Comparison of ENCODE assay signal across 9 cellular contexts in genomic region chr19:12872941-12873890, GRCh38. TPM values are rescaled to one million over a fixed set of nuclear protein-coding genes. Genes with fewer than 3 reads are reported as not detected.
DNase-seq lines count a peak whose midpoint lies in the region; ATAC-seq and TF ChIP-seq lines count a peak whose summit lies in the region.
"Had no signal": no experiment of that assay in that cellular context is flagged by ENCODE, and none has a peak within 500 bp of the region (broad histone marks: within the 10 kb centered on the region; RNA-seq: fewer than 3 reads in every experiment).

No MANE protein-coding gene starts in this region.

- CTCF ChIA-PET in AG04449 (lab: Yijun Ruan, JAX): interaction anchor here (0.7 to 1.8 kb wide), 6 partner anchors 10 to 116 kb away, joined by 3 to 14 read pairs (median 5); no protein-coding TSS in a partner anchor
- CTCF ChIA-PET in HCT116 (lab: Charles Lee): no interaction called here
- CTCF ChIA-PET in WTC11 (lab: Charles Lee): interaction anchor here (0.5 to 2.4 kb wide), 27 partner anchors 8 to 323 kb away, joined by 3 to 49 read pairs (median 5); partner anchors contain the start of genes BEST2, GCDH, JUNB and SYCE2

- no peak overlapping the region for H3K27ac ChIP-seq in HCT116 (ENCODE audit: low read depth, low read length)
- H3K27ac ChIP-seq: thoracic aorta had no signal

- H3K4me3 ChIP-seq in AG04449 (ENCODE audit: low read depth, low read length) (peak overlapping the region; percentile 23), HCT116 (replicated peaks in 1 of 2; ENCODE audit: low read depth in 1 of 2, low read length in 2 of 2) (no peak overlapping the region)
- H3K4me3 ChIP-seq: thoracic aorta had no signal

- intact Hi-C loops in HCT116 (cut with micrococcal nuclease): no loop called here

- H3K4me3 Mint-ChIP-seq in WTC11 (peak overlapping the region; percentile 67), nephron progenitor cell (no peak overlapping the region)

- no TSS peak for BruUV-seq in HCT116 (replicated peaks; lab: Mats Ljungman, UMichigan)

- TF ChIP-seq RAD21 in HCT116 (IDR thresholded peaks at IDR 0.05; ENCODE audit: low read depth): no peak

- H3K36me3 Mint-ChIP-seq in WTC11: peaks cover 50% of the 10 kb centered on the region
- H3K36me3 Mint-ChIP-seq in nephron progenitor cell (ENCODE audit: low read depth): peaks cover 41% of the 10 kb centered on the region

- no peak overlapping the region for H3K9ac ChIP-seq in HCT116 (ENCODE audit: low read length)

- peaks cover 30% of the 10 kb centered on the region for H3K27me3 Mint-ChIP-seq in WTC11 (ENCODE audit: low read depth)
- peaks cover 13% of the 10 kb centered on the region for H3K27me3 Mint-ChIP-seq in nephron progenitor cell (ENCODE audit: low read depth, poor library complexity)

- RAD21 ChIA-PET in HCT116 (lab: Charles Lee; ENCODE audit: low non-redundant PET in 1 of 2, low total read pairs in 2 of 2, uncharacterized antibody in 2 of 2, unreplicated experiment in 2 of 2): interaction anchor here in 1 of 2 experiments (0.6 kb wide), 1 partner anchor 107 kb away, joined by 3 read pairs; no protein-coding TSS in a partner anchor

- peaks cover under 1 to 8% of the 10 kb centered on the region in 2 experiments; a peak in 2 of 4 replicates for H3K36me3 ChIP-seq in HCT116 (ENCODE audit: control insufficient read depth in 1 of 2, insufficient read depth in 2 of 2, low read length in 2 of 2)

- H3K9me3 ChIP-seq in HCT116 (ENCODE audit: control insufficient read depth in 1 of 2, insufficient read depth in 1 of 2, low read depth in 1 of 2, low read length in 2 of 2): no peaks in the 10 kb centered on the region; a peak in 1 of 4 replicates
- H3K9me3 ChIP-seq: thoracic aorta had no signal

- ATAC-seq in HCT116 (peak; percentile 70), WTC11 (peak; percentile 86), GM21381 (IDR thresholded peaks at IDR 0.05; ENCODE audit: unreplicated experiment) (no peak), HG03342 (IDR thresholded peaks at IDR 0.05; ENCODE audit: unreplicated experiment) (no peak)

- no peak for TF ChIP-seq CTCF in AG04449 (IDR thresholded peaks at IDR 0.05; ENCODE audit: insufficient read depth, low read length, missing control alignments)
- TF ChIP-seq CTCF in HCT116 (IDR thresholded peaks at IDR 0.05 in 2 of 3, conservative IDR thresholded peaks at IDR 0.05 in 1 of 3; ENCODE audit: borderline replicate concordance in 1 of 3, insufficient read depth in 1 of 3, low read depth in 2 of 3, low read length in 2 of 3): no peak
- no peak for TF ChIP-seq CTCF in WTC11 (IDR thresholded peaks at IDR 0.05)
- TF ChIP-seq CTCF in nephron progenitor cell (IDR thresholded peaks at IDR 0.05): no peak

- no peaks in the 10 kb centered on the region for H4K20me1 ChIP-seq in HCT116 (ENCODE audit: insufficient read depth)

- H2AFZ ChIP-seq in HCT116 (ENCODE audit: low read depth, low read length, poor library complexity, severe bottlenecking): no peak overlapping the region

- H3K27ac Mint-ChIP-seq in WTC11 (no peak overlapping the region), nephron progenitor cell (peak overlapping the region; percentile 21)

- H3K4me1 Mint-ChIP-seq in WTC11 (no peaks in the 10 kb centered on the region; the same call in 1 of the 2 replicates), nephron progenitor cell (no peaks in the 10 kb centered on the region)

- no peak for DNase-seq in AG04449 (ENCODE audit: low read depth, low spot score)
- DNase-seq in HCT116 (ENCODE audit: low read depth, low spot score): no peak
- DNase-seq in WTC11 (ENCODE audit: low spot score): peak; percentile 89
- peak; percentile 43 for DNase-seq in epidermal melanocyte (ENCODE audit: insufficient read length, low spot score)
- peak; percentile 41 for DNase-seq in nephron progenitor cell
- no peak for DNase-seq in pons (ENCODE audit: low spot score)

- no peaks in the 10 kb centered on the region for H3K9me2 ChIP-seq in HCT116 (ENCODE audit: insufficient read depth)

- H3K4me1 ChIP-seq in HCT116 (ENCODE audit: control insufficient read depth in 1 of 2, insufficient read depth in 2 of 2, low read length in 2 of 2): no peaks in the 10 kb centered on the region

- H3K4me2 ChIP-seq in HCT116 (ENCODE audit: low read length): no peak overlapping the region

- no peaks in the 10 kb centered on the region for H3K79me2 ChIP-seq in HCT116 (ENCODE audit: insufficient read depth, low read length)

- H3K27me3 ChIP-seq in HCT116 (ENCODE audit: insufficient read depth, low read length): no peaks in the 10 kb centered on the region

- peaks cover 8% of the 10 kb centered on the region for H3K9me3 Mint-ChIP-seq in WTC11
- peaks cover 13% of the 10 kb centered on the region for H3K9me3 Mint-ChIP-seq in nephron progenitor cell

- POLR2A ChIA-PET in AG04449 (lab: Yijun Ruan, JAX) (interaction anchor here (0.8 to 1.2 kb wide), 2 partner anchors 12 to 82 kb away, joined by 3 read pairs; partner anchors contain the start of gene JUNB), HCT116 (lab: Charles Lee) (no interaction called here), WTC11 (lab: Charles Lee) (interaction anchor here (0.5 to 3.1 kb wide), 9 partner anchors 8 to 733 kb away, joined by 3 to 18 read pairs (median 4); partner anchors contain the start of genes DNASE2, GCDH, RNASEH2A and ZNF20)

- TF ChIP-seq POLR2A in HCT116 (IDR thresholded peaks at IDR 0.05; ENCODE audit: borderline replicate concordance, extremely low read depth, insufficient read depth, insufficient read length): no peak

TF ChIP-seq in HCT116, 20 proteins besides CTCF, POLR2A, EP300 and RAD21 (continues in another document):
- TF ChIP-seq REST (IDR thresholded peaks at IDR 0.05; ENCODE audit: low read depth) (no peak), CEBPB (IDR thresholded peaks at IDR 0.05; ENCODE audit: low read depth) (no peak), POLR2AphosphoS5 (IDR thresholded peaks at IDR 0.05; ENCODE audit: low read depth, low read length) (no peak)

TF ChIP-seq in WTC11, 78 proteins besides CTCF, POLR2A, EP300 and RAD21 (continues in another document):
- no peak for TF ChIP-seq MXD4 (CRISPR knock-in tag; IDR thresholded peaks at IDR 0.05; ENCODE audit: borderline replicate concordance)
- no peak for TF ChIP-seq HMGA2 (CRISPR knock-in tag; IDR thresholded peaks at IDR 0.05)
- TF ChIP-seq JUN (CRISPR knock-in tag; IDR thresholded peaks at IDR 0.05): no peak
- no peak for TF ChIP-seq E2F4 (CRISPR knock-in tag; IDR thresholded peaks at IDR 0.05; ENCODE audit: borderline replicate concordance, low read depth)
- TF ChIP-seq NFATC4 (CRISPR knock-in tag; IDR thresholded peaks at IDR 0.05): no peak
- no peak for TF ChIP-seq ATF6 (CRISPR knock-in tag; IDR thresholded peaks at IDR 0.05)
- TF ChIP-seq IRF1 (CRISPR knock-in tag; IDR thresholded peaks at IDR 0.05): no peak
- no peak for TF ChIP-seq ATF1 (CRISPR knock-in tag; IDR thresholded peaks at IDR 0.05)
- no peak for TF ChIP-seq TEAD1 (CRISPR knock-in tag; IDR thresholded peaks at IDR 0.05)
- TF ChIP-seq TEAD4 (CRISPR knock-in tag; IDR thresholded peaks at IDR 0.05): no peak
- no peak for TF ChIP-seq ZNF317 (CRISPR knock-in tag; IDR thresholded peaks at IDR 0.05; ENCODE audit: borderline replicate concordance, low read depth)
- TF ChIP-seq KAT7 (CRISPR knock-in tag; IDR thresholded peaks at IDR 0.05; ENCODE audit: borderline replicate concordance): no peak
- no peak for TF ChIP-seq RELA (CRISPR knock-in tag; IDR thresholded peaks at IDR 0.05; ENCODE audit: borderline replicate concordance)
- TF ChIP-seq TCF7 (CRISPR knock-in tag; IDR thresholded peaks at IDR 0.05; ENCODE audit: low read depth): no peak

RNA-seq across cellular contexts. Expression of gene DNASE2, which starts 8.0 kb away (rescaled TPM):
- 36.6 TPM for total RNA-seq in HCT116 (2021; ENCODE audit: unreplicated experiment)
- 44.3 and 48.5 TPM in 2 replicates for polyA plus RNA-seq in HCT116 (2012)
- 31.7 to 35.7 TPM (median 33.4 TPM) in 3 replicates for total RNA-seq in WTC11 (2021)

RNA-seq across cellular contexts. Expression of gene KLF1, which starts 13.8 kb away (rescaled TPM):
- not detected for total RNA-seq in HCT116 (2021; ENCODE audit: unreplicated experiment)
- not detected in 2 replicates for polyA plus RNA-seq in HCT116 (2012)
- 0.32 to 0.89 TPM (median 0.72 TPM) in 3 replicates for total RNA-seq in WTC11 (2021)
- total RNA-seq: thoracic aorta had no signal

RNA-seq across cellular contexts. Expression of gene GCDH, which starts 17.7 kb away (rescaled TPM):
- 23.2 TPM for total RNA-seq in HCT116 (2021; ENCODE audit: unreplicated experiment)
- polyA plus RNA-seq in HCT116 (2012): 19.1 and 19.8 TPM in 2 replicates
- 58.6 to 69.0 TPM (median 59.8 TPM) in 3 replicates for total RNA-seq in WTC11 (2021)

RNA-seq across cellular contexts. Expression of gene MAST1, which starts 34.9 kb away (rescaled TPM):
- total RNA-seq in HCT116 (2021; ENCODE audit: unreplicated experiment) (28.9 TPM), WTC11 (2021) (24.3 to 28.4 TPM (median 27.3 TPM) in 3 replicates)
- 30.8 and 32.0 TPM in 2 replicates for polyA plus RNA-seq in HCT116 (2012)
- total RNA-seq: thoracic aorta had no signal

RNA-seq across cellular contexts. Expression of gene RTBDN, which starts 38.8 kb away (rescaled TPM):
- total RNA-seq in HCT116 (2021; ENCODE audit: unreplicated experiment) (25.1 TPM), WTC11 (2021) (2.4 to 3.8 TPM (median 3.1 TPM) in 3 replicates)
- polyA plus RNA-seq in HCT116 (2012): 21.9 and 23.4 TPM in 2 replicates
- total RNA-seq: thoracic aorta had no signal

Comparison
In these comparisons a context has a peak if more than half of its experiments do, and no peak if none do; other contexts are left out.
1. DNase-seq: peak in WTC11 (single experiment), epidermal melanocyte (single experiment) and nephron progenitor cell (single experiment); none in AG04449 (single experiment), HCT116 (single experiment) and pons (single experiment).
2. ATAC-seq: peak in HCT116 (single experiment) and WTC11 (single experiment); none in GM21381 (single experiment) and HG03342 (single experiment).